1 cellular context compared by ENCODE assay signal in the genomic region with DNA sequence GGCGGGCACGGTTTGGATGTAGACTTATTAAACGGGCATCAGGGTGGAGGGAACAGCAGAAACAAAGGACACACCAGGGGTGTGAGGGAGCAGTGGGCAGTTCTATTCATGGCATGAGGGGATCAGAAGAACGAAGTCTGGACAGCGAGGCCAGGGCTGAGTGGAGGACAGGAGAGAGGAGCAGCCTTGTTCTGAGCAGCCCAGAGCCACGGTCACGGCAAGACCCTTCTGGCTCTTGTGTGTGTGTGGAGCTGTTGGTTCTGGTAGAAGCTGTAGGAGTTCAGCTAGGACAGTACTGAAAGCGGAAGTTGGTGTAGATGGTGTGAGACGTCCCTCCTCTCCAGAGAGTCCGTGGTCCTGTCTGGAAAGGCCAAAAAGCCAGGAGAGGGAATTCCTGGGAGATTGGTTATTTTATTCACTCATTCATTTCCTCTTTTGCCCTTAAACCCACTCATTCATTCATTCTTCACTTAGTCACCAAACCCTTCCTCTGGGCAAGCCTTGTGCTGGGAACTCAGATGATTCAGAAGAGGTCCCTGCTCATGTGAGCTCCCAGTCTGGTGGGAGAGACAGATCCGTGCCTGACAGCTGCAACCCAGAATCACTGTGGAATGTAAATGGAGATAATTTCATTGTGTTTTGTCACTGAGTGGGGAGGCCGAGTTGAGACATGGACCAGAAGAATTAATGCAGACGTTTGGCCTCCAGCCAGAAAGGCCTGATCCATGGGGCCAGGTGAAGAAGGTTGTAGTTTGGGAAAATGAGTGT.
TF ChIP-seq lines count a peak whose summit lies in the region.

No MANE protein-coding gene starts in this region.

TF ChIP-seq in IMR-90, 13 proteins besides CTCF, POLR2A, EP300 and RAD21 (continued from another document):
- TF ChIP-seq, protein P1, sequence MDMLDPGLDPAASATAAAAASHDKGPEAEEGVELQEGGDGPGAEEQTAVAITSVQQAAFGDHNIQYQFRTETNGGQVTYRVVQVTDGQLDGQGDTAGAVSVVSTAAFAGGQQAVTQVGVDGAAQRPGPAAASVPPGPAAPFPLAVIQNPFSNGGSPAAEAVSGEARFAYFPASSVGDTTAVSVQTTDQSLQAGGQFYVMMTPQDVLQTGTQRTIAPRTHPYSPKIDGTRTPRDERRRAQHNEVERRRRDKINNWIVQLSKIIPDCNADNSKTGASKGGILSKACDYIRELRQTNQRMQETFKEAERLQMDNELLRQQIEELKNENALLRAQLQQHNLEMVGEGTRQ (IDR thresholded peaks at IDR 0.05; ENCODE audit: low read depth, low read length) = peak; percentile 42; the same call in 1 of the 2 replicates
- TF ChIP-seq FOS (IDR thresholded peaks at IDR 0.05; ENCODE audit: low read depth, low read length) (0 out of 2 replicates have a peak, but pooled peaks have one; percentile 14), RCOR1 (IDR thresholded peaks at IDR 0.05; ENCODE audit: insufficient replicate concordance, low read length) (no peak)
